12 cellular contexts compared by ENCODE assay signal in genomic region chr3:25904248-25904647, GRCh38.
DNase-seq lines count a peak whose midpoint lies in the region; TF ChIP-seq lines count a peak whose summit lies in the region.
"Had no signal": no experiment of that assay in that cellular context is flagged by ENCODE, and none has a peak within 500 bp of the region (broad histone marks: within the 10 kb centered on the region; RNA-seq: fewer than 3 reads in every experiment).

No MANE protein-coding gene starts in this region.

- peaks cover 51% of the 10 kb centered on the region for H3K4me1 ChIP-seq in BLaER1
- H3K4me1 ChIP-seq: esophagus squamous epithelium, SJSA1 had no signal

- H3K27me3 ChIP-seq in BLaER1 (no peaks in the 10 kb centered on the region), WERI-Rb-1 (ENCODE audit: insufficient read depth, low read depth, severe bottlenecking) (no peaks in the 10 kb centered on the region)
- H3K27me3 ChIP-seq: cardiac muscle cell, esophagus squamous epithelium, SJSA1 had no signal

- H3K4me2 ChIP-seq in BLaER1 = peak overlapping the region; percentile 51

- peak; percentile 27; the same call in 1 of the 2 replicates for TF ChIP-seq CTCF in WERI-Rb-1 (IDR thresholded peaks at IDR 0.05; ENCODE audit: low read depth, low read length)

- H3K36me3 ChIP-seq in BLaER1 = no peaks in the 10 kb centered on the region
- H3K36me3 ChIP-seq in WERI-Rb-1 = no peaks in the 10 kb centered on the region
- H3K36me3 ChIP-seq: cardiac muscle cell, esophagus squamous epithelium, SJSA1 had no signal

- H3K9ac ChIP-seq in BLaER1 = peak overlapping the region; percentile 43; the same call in 1 of the 2 replicates

- no peaks in the 10 kb centered on the region for H4K20me1 ChIP-seq in BLaER1

- DNase-seq in HT-29 (ENCODE audit: low spot score) (peak; percentile 11), WERI-Rb-1 (peak; percentile 11), iPS-NIHi7 (ENCODE audit: extremely low spot score) (peak; percentile 48), NCI-H510A (lab: John Stamatoyannopoulos, UW) (no peak), A172 (ENCODE audit: low spot score) (no peak), NCI-H187 (lab: John Stamatoyannopoulos, UW) (no peak), OCI-M2 (lab: John Stamatoyannopoulos, UW; ENCODE audit: unreplicated experiment) (no peak)
- DNase-seq: activated effector memory CD4-positive, alpha-beta T cell treated with Interleukin-2 at 50 U/mL for 16 hours; esophagus squamous epithelium had no signal

- H3K9me3 ChIP-seq in BLaER1 (no peaks in the 10 kb centered on the region), WERI-Rb-1 (ENCODE audit: severe bottlenecking) (no peaks in the 10 kb centered on the region)
- H3K9me3 ChIP-seq: esophagus squamous epithelium, SJSA1 had no signal

- H3K4me3 ChIP-seq in BLaER1 = no peak overlapping the region
- H3K4me3 ChIP-seq in WERI-Rb-1 (ENCODE audit: low read depth, low read length) = no peak overlapping the region
- H3K4me3 ChIP-seq: cardiac muscle cell, esophagus squamous epithelium, SJSA1 had no signal

- H3K27ac ChIP-seq in BLaER1 = peak overlapping the region; percentile 43; the same call in 1 of the 2 replicates
- H3K27ac ChIP-seq in WERI-Rb-1 = no peak overlapping the region
- H3K27ac ChIP-seq: cardiac muscle cell, esophagus squamous epithelium, SJSA1 had no signal

Comparison
In these comparisons a context has a peak if more than half of its experiments do, and no peak if none do; other contexts are left out.
1. DNase-seq: peak in HT-29 (single experiment), WERI-Rb-1 (single experiment) and iPS-NIHi7 (single experiment); none in NCI-H510A (single experiment), A172 (single experiment), NCI-H187 (0 of 2) and OCI-M2 (single experiment).